In genomic region chr9:136001231-136001630, GRCh38 we compare ENCODE assay signal across 19 cellular contexts.
"Had no signal": no experiment of that assay in that cellular context is flagged by ENCODE, and none has a peak within 500 bp of the region (broad histone marks: within the 10 kb centered on the region; RNA-seq: fewer than 3 reads in every experiment).

No MANE protein-coding gene starts in this region.

- H3K4me3 Mint-ChIP-seq: activated B cell treated with CpG ODN at 0.5 μM for 24 hours; activated CD4-positive, alpha-beta memory T cell treated with anti-CD3 and anti-CD28 coated beads for 36 hours; activated T-helper 1 cell treated with anti-CD3 and anti-CD28 coated beads, Interleukin-12 subunit alpha, Interleukin-12 subunit beta, Interleukin-2, Interleukin-4 antibody, amounts not matched to agents 30 ng/mL and 10 ng/mL and 1 ng/mL, durations not matched to agents 14 hours and 24 hours and 36 hours; immature natural killer cell; natural killer cell treated with Interleukin-12 subunit alpha and Interleukin-12 subunit beta and Interleukin-15 and Interleukin-18, amount 100 ng/mL, for 72 hours had no signal

- H3K9me3 ChIP-seq: adrenal gland, breast epithelium, transverse colon, uterus had no signal

- DNase-seq: activated B cell treated with CpG ODN at 0.5 μM for 24 hours; activated CD4-positive, alpha-beta memory T cell treated with anti-CD3 and anti-CD28 coated beads for 36 hours; activated CD4-positive, alpha-beta T cell treated with anti-CD3 and anti-CD28 coated beads for 4 hours; activated gamma-delta T cell treated with Interleukin-2 at 50 U/mL for 16 hours; activated T-cell treated with anti-CD3 and anti-CD28 coated beads for 4 hours; adrenal gland; cortex of kidney; immature natural killer cell; stimulated activated CD4-positive, alpha-beta T cell treated with anti-CD3 and anti-CD28 coated beads, Interleukin-12 subunit alpha, Interleukin-12 subunit beta, amount 100 ng/mL, for 4 hours; stimulated activated CD4-positive, alpha-beta T cell treated with anti-CD3 and anti-CD28 coated beads, Interleukin-1b, Interleukin-23, amount 100 ng/mL, for 48 hours; stimulated activated naive CD8-positive, alpha-beta T cell treated with anti-CD3 and anti-CD28 coated beads, Interleukin-15, Interleukin-2, amounts not matched to agents 100 U/mL and 50 U/mL, for 24 hours; transverse colon; uterus had no signal

- H3K4me3 ChIP-seq: adrenal gland, breast epithelium, transverse colon, uterus had no signal

- H3K27me3 ChIP-seq: adrenal gland, breast epithelium, transverse colon, uterus had no signal

- H3K4me1 Mint-ChIP-seq: immature natural killer cell had no signal

- H3K27ac ChIP-seq: adrenal gland, breast epithelium, transverse colon, uterus had no signal

- H3K27me3 Mint-ChIP-seq: activated B cell treated with CpG ODN at 0.5 μM for 24 hours; activated CD4-positive, alpha-beta memory T cell treated with anti-CD3 and anti-CD28 coated beads for 36 hours; natural killer cell treated with Interleukin-12 subunit alpha and Interleukin-12 subunit beta and Interleukin-15 and Interleukin-18, amount 100 ng/mL, for 72 hours had no signal

- H3K36me3 Mint-ChIP-seq: activated CD4-positive, alpha-beta memory T cell treated with anti-CD3 and anti-CD28 coated beads for 36 hours; activated naive CD4-positive, alpha-beta T cell treated with anti-CD3 and anti-CD28 coated beads, Interleukin-2, amount 50 U/mL, for 72 hours; immature natural killer cell; natural killer cell treated with Interleukin-12 subunit alpha and Interleukin-12 subunit beta and Interleukin-15 and Interleukin-18, amount 100 ng/mL, for 72 hours had no signal

- H3K36me3 ChIP-seq: adrenal gland, breast epithelium, transverse colon, uterus had no signal

- FAIRE-seq: astrocyte, frontal cortex had no signal

- H3K9me3 Mint-ChIP-seq: activated B cell treated with CpG ODN at 0.5 μM for 24 hours; activated CD4-positive, alpha-beta memory T cell treated with anti-CD3 and anti-CD28 coated beads for 36 hours; activated naive CD4-positive, alpha-beta T cell treated with anti-CD3 and anti-CD28 coated beads, Interleukin-2, amount 50 U/mL, for 72 hours; activated T-helper 1 cell treated with anti-CD3 and anti-CD28 coated beads, Interleukin-12 subunit alpha, Interleukin-12 subunit beta, Interleukin-2, Interleukin-4 antibody, amounts not matched to agents 30 ng/mL and 10 ng/mL and 1 ng/mL, durations not matched to agents 14 hours and 24 hours and 36 hours; immature natural killer cell; natural killer cell treated with Interleukin-12 subunit alpha and Interleukin-12 subunit beta and Interleukin-15 and Interleukin-18, amount 100 ng/mL, for 72 hours had no signal

- H3K4me1 ChIP-seq: breast epithelium had no signal

- H3K27ac Mint-ChIP-seq: activated B cell treated with CpG ODN at 0.5 μM for 24 hours; activated CD4-positive, alpha-beta memory T cell treated with anti-CD3 and anti-CD28 coated beads for 36 hours; activated naive CD4-positive, alpha-beta T cell treated with anti-CD3 and anti-CD28 coated beads, Interleukin-2, amount 50 U/mL, for 72 hours; activated T-helper 1 cell treated with anti-CD3 and anti-CD28 coated beads, Interleukin-12 subunit alpha, Interleukin-12 subunit beta, Interleukin-2, Interleukin-4 antibody, amounts not matched to agents 30 ng/mL and 10 ng/mL and 1 ng/mL, durations not matched to agents 14 hours and 24 hours and 36 hours; immature natural killer cell; natural killer cell treated with Interleukin-12 subunit alpha and Interleukin-12 subunit beta and Interleukin-15 and Interleukin-18, amount 100 ng/mL, for 72 hours had no signal
